Comparison of ENCODE assay signal across 8 cellular contexts in the genomic region with DNA sequence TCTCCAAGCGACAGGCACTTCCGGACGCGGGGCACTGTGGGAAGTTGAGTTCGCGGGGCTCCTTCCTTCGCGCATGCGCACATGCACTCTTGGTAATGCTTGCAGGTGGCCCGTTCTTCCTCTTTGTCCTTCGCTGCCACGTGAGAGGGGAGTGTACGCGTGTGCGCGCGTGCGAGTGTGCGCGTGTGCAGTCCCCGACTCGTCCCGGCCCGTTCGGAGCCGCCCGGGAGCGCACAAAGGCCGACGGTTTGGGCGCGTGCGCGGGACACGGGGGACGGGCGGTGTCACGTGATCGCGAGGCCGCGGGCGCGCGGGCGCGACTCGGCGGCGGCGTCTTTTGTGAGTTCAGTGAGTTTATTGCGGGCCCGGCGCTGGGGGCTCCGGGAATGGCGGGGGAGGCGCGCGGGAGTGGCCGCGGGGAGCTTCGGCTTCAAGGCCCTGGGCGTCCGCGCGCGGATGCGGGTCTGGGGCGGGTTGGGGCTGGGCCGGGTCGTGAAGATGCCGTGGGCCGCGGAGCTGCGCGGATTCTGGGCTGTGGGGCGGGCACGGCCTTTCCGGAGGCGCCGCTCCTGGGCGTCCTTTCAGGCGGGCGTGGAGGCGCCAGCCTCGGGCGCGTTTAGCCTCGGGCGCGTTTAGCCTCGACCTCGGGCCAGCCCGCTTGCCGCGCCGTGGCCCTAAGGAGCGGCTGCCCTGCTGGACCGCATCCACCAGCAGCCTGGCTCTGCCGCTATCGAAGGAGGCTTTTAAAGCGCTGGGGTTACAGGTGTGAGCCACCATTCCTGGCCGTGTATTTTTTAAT. TPM values are rescaled to one million over a fixed set of nuclear protein-coding genes. Genes with fewer than 3 reads are reported as not detected.
DNase-seq lines count a peak whose midpoint lies in the region; ATAC-seq and TF ChIP-seq lines count a peak whose summit lies in the region.

A gene (plus strand): TSS at position 303 of the 799 bp plus-strand sequence. CDS start 3,959 bp downstream, outside the sequence.

- no peaks in the 10 kb centered on the region for H3K4me1 ChIP-seq in A673 (ENCODE audit: insufficient read depth, low read length, poor library complexity, severe bottlenecking)
- H3K4me1 ChIP-seq in breast epithelium, result no peaks in the 10 kb centered on the region
- no peaks in the 10 kb centered on the region for H3K4me1 ChIP-seq in iPS-18a (ENCODE audit: control insufficient read depth, low read depth, low read length)
- H3K4me1 ChIP-seq in skeletal muscle satellite cell (ENCODE audit: control insufficient read depth, insufficient read depth, low read length), result no peaks in the 10 kb centered on the region

- peaks cover 59% of the 10 kb centered on the region for H3K9me3 ChIP-seq in A673 (ENCODE audit: low read depth, low read length, poor library complexity, severe bottlenecking)
- peaks cover 43 to 55% of the 10 kb centered on the region in 2 donors for H3K9me3 ChIP-seq in breast epithelium
- peaks cover 39% of the 10 kb centered on the region for H3K9me3 ChIP-seq in iPS-18a (ENCODE audit: control insufficient read depth, low read depth, low read length)
- peaks cover 31% of the 10 kb centered on the region for H3K9me3 ChIP-seq in skeletal muscle satellite cell (replicated peaks; ENCODE audit: low read length)

- H3K9ac ChIP-seq in iPS-18a (ENCODE audit: low read length), result peak within 1 kb of the TSS; percentile 89
- peak within 1 kb of the TSS; percentile 87 for H3K9ac ChIP-seq in skeletal muscle satellite cell (ENCODE audit: low read depth, low read length)

- peak; percentile 95 for ATAC-seq in GM18870 (IDR thresholded peaks at IDR 0.05; ENCODE audit: unreplicated experiment)
- peak; percentile 92 for ATAC-seq in HG03135 (IDR thresholded peaks at IDR 0.05; ENCODE audit: unreplicated experiment)

- peak; percentile 98 for DNase-seq in A673 (ENCODE audit: low spot score)
- peak; percentile 97 for DNase-seq in NCI-H2196 treated with DMSO at 0.1 percent for 48 hours (lab: John Stamatoyannopoulos, UW; ENCODE audit: unreplicated experiment)
- DNase-seq in breast epithelium (ENCODE audit: low spot score in 2 of 2), result peak; percentile 94 to 97

- POLR2A ChIA-PET in A673 (lab: Charles Lee; ENCODE audit: low non-redundant PET), result no interaction called here

- intact Hi-C loops in A673 (cut with micrococcal nuclease; ENCODE audit: unreplicated experiment) (loop anchor here (2.0 kb wide), 1 partner anchor 43 kb away; a partner anchor contains a TSS), breast epithelium (cut with DNase I; ENCODE audit: low total_unique reads) (no loop called here)

- H3K36me3 ChIP-seq in A673 (ENCODE audit: insufficient read depth, low read length, poor library complexity, severe bottlenecking), result peaks cover 33% of the 10 kb centered on the region
- H3K36me3 ChIP-seq in breast epithelium, result peaks cover 4% of the 10 kb centered on the region
- H3K36me3 ChIP-seq in iPS-18a (ENCODE audit: control insufficient read depth, low read depth, low read length), result peaks cover 19% of the 10 kb centered on the region
- peaks cover 33% of the 10 kb centered on the region for H3K36me3 ChIP-seq in skeletal muscle satellite cell (ENCODE audit: insufficient read depth, low read length)

- CTCF ChIA-PET in A673 (lab: Charles Lee), result no interaction called here

- BruUV-seq in A673 (replicated peaks; lab: Mats Ljungman, UMichigan), result no TSS peak

- TF ChIP-seq CTCF in A673 (conservative IDR thresholded peaks at IDR 0.05; ENCODE audit: low read depth, low read length) (no peak), VCaP (conservative IDR thresholded peaks at IDR 0.05) (no peak), breast epithelium (IDR thresholded peaks at IDR 0.05) (no peak)

- H3K27me3 ChIP-seq in A673 (replicated peaks; ENCODE audit: insufficient read depth, low read depth, low read length, poor library complexity) (no peaks in the 10 kb centered on the region), breast epithelium (no peaks in the 10 kb centered on the region), iPS-18a (ENCODE audit: control insufficient read depth, insufficient read depth, low read length) (no peaks in the 10 kb centered on the region), skeletal muscle satellite cell (ENCODE audit: control insufficient read depth, insufficient read depth, low read length) (no peaks in the 10 kb centered on the region)

- peak within 1 kb of the TSS; percentile 76 for H3K4me2 ChIP-seq in skeletal muscle satellite cell (ENCODE audit: low read length)

- TF ChIP-seq POLR2A in breast epithelium (IDR thresholded peaks at IDR 0.05), result peak; percentile 12

- H3K4me3 ChIP-seq in A673 (ENCODE audit: low read depth, low read length, poor library complexity, severe bottlenecking), result peak within 1 kb of the TSS; percentile 68
- peak within 1 kb of the TSS; percentile 72 to 86 (median 74) for H3K4me3 ChIP-seq in breast epithelium
- H3K4me3 ChIP-seq in iPS-18a (ENCODE audit: low read length), result peak within 1 kb of the TSS; percentile 78
- peak within 1 kb of the TSS; percentile 77 for H3K4me3 ChIP-seq in skeletal muscle satellite cell (ENCODE audit: low read length)

- H3K27ac ChIP-seq in A673 (ENCODE audit: low read depth, low read length, poor library complexity, severe bottlenecking), result peak within 1 kb of the TSS; percentile 96
- H3K27ac ChIP-seq in VCaP, result peak within 1 kb of the TSS; percentile 95
- H3K27ac ChIP-seq in breast epithelium, result peak within 1 kb of the TSS; percentile 93 to 96
- peak within 1 kb of the TSS; percentile 30 for H3K27ac ChIP-seq in iPS-18a (ENCODE audit: low read length)

RNA-seq across cellular contexts. Expression of the gene that starts here (rescaled TPM):
- total RNA-seq in A673 (2021), result 35.5 and 40.4 TPM in 2 replicates
- total RNA-seq in breast epithelium, result 10 to 100 TPM; 25.0 to 61.0 (median 29.2) TPM
- 19.0 and 21.5 TPM in 2 replicates for total RNA-seq in skeletal muscle satellite cell (2012; rRNA removed)

Comparison
In these comparisons a context has a peak if more than half of its experiments do, and no peak if none do; other contexts are left out.
1. Peak in every context shown above with its lines: DNase-seq, ATAC-seq, H3K4me3 ChIP-seq and H3K27ac ChIP-seq.
2. H3K27ac ChIP-seq: peak in every context shown above with its lines; median percentile 96 in A673; 95 in VCaP; 94 in breast epithelium; 30 in iPS-18a.